ENCODE assay signal across 20 cellular contexts in the genomic region with DNA sequence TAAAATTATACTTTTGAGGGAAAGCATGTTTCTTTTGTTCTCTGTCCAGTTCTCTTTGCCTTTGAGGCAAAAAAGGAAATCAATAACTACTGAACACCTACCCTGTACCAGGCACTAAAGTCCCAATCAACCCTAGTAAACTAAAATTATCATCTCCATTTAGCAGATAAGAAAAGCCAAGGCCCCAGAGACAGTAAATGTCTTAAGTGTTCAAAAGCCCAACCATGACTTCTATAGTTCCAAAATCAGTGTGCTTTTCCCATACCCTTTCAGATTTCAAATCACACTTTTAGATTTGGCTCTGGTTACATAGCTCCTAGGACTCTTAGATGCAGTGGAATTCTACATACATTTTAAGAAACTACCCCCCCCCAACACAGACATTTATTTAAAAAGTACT.
DNase-seq lines count a peak whose midpoint lies in the region; ATAC-seq and TF ChIP-seq lines count a peak whose summit lies in the region.
"Had no signal": no experiment of that assay in that cellular context is flagged by ENCODE, and none has a peak within 500 bp of the region (broad histone marks: within the 10 kb centered on the region; RNA-seq: fewer than 3 reads in every experiment).

No MANE protein-coding gene starts in this region.

- in situ Hi-C loops in gastrocnemius medialis (cut with MboI; ENCODE audit: low sequenced_read_pairs in 4 of 4) = loop anchor here in 1 of 4 donors (10.0 kb wide), 1 partner anchor 65 kb away; the partner anchor contains the start of gene UACA

- intact Hi-C loops in A673 (cut with micrococcal nuclease; ENCODE audit: unreplicated experiment) (no loop called here), gastrocnemius medialis (cut with DNase I; ENCODE audit: low total_unique reads) (loop anchor here (5.0 kb wide), 2 partner anchors 42 to 603 kb away; partner anchors contain the start of gene TLE3)

- H3K9me2 ChIP-seq in hepatocyte (replicated peaks; ENCODE audit: insufficient read depth) = no peaks in the 10 kb centered on the region

- BruUV-seq in A673 (replicated peaks; lab: Mats Ljungman, UMichigan) = no TSS peak

- H4K20me1 ChIP-seq in hepatocyte (ENCODE audit: insufficient read depth, poor library complexity, severe bottlenecking) = no peaks in the 10 kb centered on the region

- TF ChIP-seq POLR2A in gastrocnemius medialis (IDR thresholded peaks at IDR 0.05) = no peak

- no peaks in the 10 kb centered on the region for H3K4me1 Mint-ChIP-seq in activated T-cell treated with anti-CD3 and anti-CD28 coated beads, Interleukin-2, amount 50 U/mL, for 24 hours (ENCODE audit: low read depth)
- H3K4me1 Mint-ChIP-seq: activated naive CD8-positive, alpha-beta T cell treated with anti-CD3 and anti-CD28 coated beads, Interleukin-2, amount 10 ng/mL, durations not matched to agents 7 days and 5 days had no signal

- H2AFZ ChIP-seq in hepatocyte = no peak overlapping the region

- H3K9ac ChIP-seq in adipocyte (ENCODE audit: low read length) = peak overlapping the region; percentile 50

- ATAC-seq in gastrocnemius medialis = no peak
- ATAC-seq: stimulated activated naive B cell treated with anti-CD40 and anti-IgM and Interleukin-4, amounts not matched to agents 10 μg/mL and 1 μg/mL and 100 μg/mL, for 72 hours had no signal

- peak overlapping the region; percentile 16 for H3K27ac ChIP-seq in A673 (ENCODE audit: low read depth, low read length, poor library complexity, severe bottlenecking)
- H3K27ac ChIP-seq in hepatocyte = peak overlapping the region; percentile 68
- peak overlapping the region; percentile 79 to 92 (median 88) for H3K27ac ChIP-seq in gastrocnemius medialis

- no peak overlapping the region for H3K4me3 Mint-ChIP-seq in activated T-cell treated with anti-CD3 and anti-CD28 coated beads, Interleukin-2, amount 50 U/mL, for 24 hours
- H3K4me3 Mint-ChIP-seq: activated naive CD8-positive, alpha-beta T cell treated with anti-CD3 and anti-CD28 coated beads, Interleukin-2, amount 10 ng/mL, durations not matched to agents 7 days and 5 days; IgD-negative memory B cell; stimulated activated naive B cell treated with anti-CD40 and anti-IgM and Interleukin-4, amounts not matched to agents 10 μg/mL and 1 μg/mL and 100 μg/mL, for 72 hours had no signal

- peaks cover 54% of the 10 kb centered on the region for H3K79me2 ChIP-seq in hepatocyte

- POLR2A ChIA-PET in A673 (lab: Charles Lee; ENCODE audit: low non-redundant PET) = no interaction called here

- H3K36me3 Mint-ChIP-seq in activated T-cell treated with anti-CD3 and anti-CD28 coated beads, Interleukin-2, amount 50 U/mL, for 24 hours (ENCODE audit: low read depth) = no peaks in the 10 kb centered on the region
- H3K36me3 Mint-ChIP-seq: activated naive CD8-positive, alpha-beta T cell treated with anti-CD3 and anti-CD28 coated beads, Interleukin-2, amount 10 ng/mL, durations not matched to agents 7 days and 5 days; IgD-negative memory B cell; stimulated activated naive B cell treated with anti-CD40 and anti-IgM and Interleukin-4, amounts not matched to agents 10 μg/mL and 1 μg/mL and 100 μg/mL, for 72 hours had no signal

- TF ChIP-seq CTCF in A673 (conservative IDR thresholded peaks at IDR 0.05; ENCODE audit: low read depth, low read length) (no peak), hepatocyte (IDR thresholded peaks at IDR 0.05; ENCODE audit: poor library complexity) (no peak), gastrocnemius medialis (IDR thresholded peaks at IDR 0.05 in 4 of 5, conservative IDR thresholded peaks at IDR 0.05 in 1 of 5) (no peak)

- H3K36me3 ChIP-seq in A673 (ENCODE audit: insufficient read depth, low read length, poor library complexity, severe bottlenecking) = no peaks in the 10 kb centered on the region
- peaks cover 20% of the 10 kb centered on the region for H3K36me3 ChIP-seq in adipocyte (ENCODE audit: control insufficient read depth, insufficient read depth, low read length, severe bottlenecking)
- H3K36me3 ChIP-seq in hepatocyte (replicated peaks; ENCODE audit: insufficient read depth, low read depth) = no peaks in the 10 kb centered on the region
- H3K36me3 ChIP-seq in gastrocnemius medialis = no peaks in the 10 kb centered on the region

- H3K9me3 ChIP-seq in A673 (ENCODE audit: low read depth, low read length, poor library complexity, severe bottlenecking) = no peaks in the 10 kb centered on the region
- H3K9me3 ChIP-seq in adipocyte (ENCODE audit: control insufficient read depth, low read length) = no peaks in the 10 kb centered on the region
- no peaks in the 10 kb centered on the region for H3K9me3 ChIP-seq in hepatocyte (ENCODE audit: low read depth)
- H3K9me3 ChIP-seq in gastrocnemius medialis = no peaks in the 10 kb centered on the region

- H3K4me3 ChIP-seq in A673 (ENCODE audit: low read depth, low read length, poor library complexity, severe bottlenecking) = no peak overlapping the region
- H3K4me3 ChIP-seq in adipocyte (ENCODE audit: low read length) = peak overlapping the region; percentile 55
- H3K4me3 ChIP-seq in hepatocyte = peak overlapping the region; percentile 14
- peak overlapping the region in 3 of 4 donors; percentile 34 to 45 (median 41) for H3K4me3 ChIP-seq in gastrocnemius medialis
- H3K4me3 ChIP-seq: skin epidermis had no signal

- CTCF ChIA-PET in A673 (lab: Charles Lee) = no interaction called here

- DNase-seq in A673 (ENCODE audit: low spot score) (no peak), adipocyte (ENCODE audit: low read depth) (peak; percentile 48), hepatocyte (ENCODE audit: low spot score) (no peak), gastrocnemius medialis (no peak), foreskin melanocyte (no peak), dedifferentiated amniotic fluid mesenchymal stem cell (ENCODE audit: extremely low spot score) (no peak)
- DNase-seq in stimulated activated CD4-positive, alpha-beta T cell treated with anti-CD3 and anti-CD28 coated beads, Interleukin-4, amount 100 ng/mL, for 24 hours = no peak
- no peak for DNase-seq in activated T-cell treated with anti-CD3 and anti-CD28 coated beads, Interleukin-2, amount 50 U/mL, for 24 hours
- DNase-seq: activated CD4-positive, alpha-beta T cell treated with anti-CD3 and anti-CD28 coated beads, Interleukin-2, amount 50 U/mL, for 4 hours; activated naive CD8-positive, alpha-beta T cell treated with anti-CD3 and anti-CD28 coated beads, Interleukin-2, amount 10 ng/mL, durations not matched to agents 7 days and 5 days; activated T-cell treated with anti-CD3 and anti-CD28 coated beads, Interleukin-2, amount 50 U/mL, for 48 hours; Calu3; GDM1; MV-4-11; NCI-H2081 treated with DMSO at 0.1 percent for 48 hours; NCI-H526 treated with DMSO at 0.1 percent for 48 hours; stimulated activated naive B cell treated with anti-CD40 and anti-IgM and Interleukin-4, amounts not matched to agents 10 μg/mL and 1 μg/mL and 100 μg/mL, for 72 hours; SW 1271 had no signal

- H3K4me2 ChIP-seq in hepatocyte = peak overlapping the region; percentile 73

- no peaks in the 10 kb centered on the region for H3K9me3 Mint-ChIP-seq in activated T-cell treated with anti-CD3 and anti-CD28 coated beads, Interleukin-2, amount 50 U/mL, for 24 hours
- H3K9me3 Mint-ChIP-seq: activated naive CD8-positive, alpha-beta T cell treated with anti-CD3 and anti-CD28 coated beads, Interleukin-2, amount 10 ng/mL, durations not matched to agents 7 days and 5 days; IgD-negative memory B cell; stimulated activated naive B cell treated with anti-CD40 and anti-IgM and Interleukin-4, amounts not matched to agents 10 μg/mL and 1 μg/mL and 100 μg/mL, for 72 hours had no signal

- H3K27me3 ChIP-seq in A673 (replicated peaks; ENCODE audit: insufficient read depth, low read depth, low read length, poor library complexity) (no peaks in the 10 kb centered on the region), adipocyte (replicated peaks; ENCODE audit: control insufficient read depth, insufficient read depth, low read length) (no peaks in the 10 kb centered on the region), hepatocyte (no peaks in the 10 kb centered on the region), gastrocnemius medialis (no peaks in the 10 kb centered on the region)

- H3K27ac Mint-ChIP-seq in activated T-cell treated with anti-CD3 and anti-CD28 coated beads, Interleukin-2, amount 50 U/mL, for 24 hours = no peak overlapping the region
- H3K27ac Mint-ChIP-seq: activated naive CD8-positive, alpha-beta T cell treated with anti-CD3 and anti-CD28 coated beads, Interleukin-2, amount 10 ng/mL, durations not matched to agents 7 days and 5 days; IgD-negative memory B cell; stimulated activated naive B cell treated with anti-CD40 and anti-IgM and Interleukin-4, amounts not matched to agents 10 μg/mL and 1 μg/mL and 100 μg/mL, for 72 hours had no signal

- H3K27me3 Mint-ChIP-seq in activated T-cell treated with anti-CD3 and anti-CD28 coated beads, Interleukin-2, amount 50 U/mL, for 24 hours = peaks cover 34% of the 10 kb centered on the region

- H3K4me1 ChIP-seq in A673 (ENCODE audit: insufficient read depth, low read length, poor library complexity, severe bottlenecking) (peaks cover 47% of the 10 kb centered on the region), adipocyte (ENCODE audit: control insufficient read depth, insufficient read depth, low read length) (peaks cover 71% of the 10 kb centered on the region), hepatocyte (ENCODE audit: insufficient read depth) (peaks cover 32% of the 10 kb centered on the region), gastrocnemius medialis (peaks cover 71 to 90% of the 10 kb centered on the region in 2 donors)

Comparison
In these comparisons a context has a peak if more than half of its experiments do, and no peak if none do; other contexts are left out.
1. H3K27ac ChIP-seq: peak in every context shown above with its lines; median percentile 88 in gastrocnemius medialis; 68 in hepatocyte; 16 in A673.